In the genomic region with DNA sequence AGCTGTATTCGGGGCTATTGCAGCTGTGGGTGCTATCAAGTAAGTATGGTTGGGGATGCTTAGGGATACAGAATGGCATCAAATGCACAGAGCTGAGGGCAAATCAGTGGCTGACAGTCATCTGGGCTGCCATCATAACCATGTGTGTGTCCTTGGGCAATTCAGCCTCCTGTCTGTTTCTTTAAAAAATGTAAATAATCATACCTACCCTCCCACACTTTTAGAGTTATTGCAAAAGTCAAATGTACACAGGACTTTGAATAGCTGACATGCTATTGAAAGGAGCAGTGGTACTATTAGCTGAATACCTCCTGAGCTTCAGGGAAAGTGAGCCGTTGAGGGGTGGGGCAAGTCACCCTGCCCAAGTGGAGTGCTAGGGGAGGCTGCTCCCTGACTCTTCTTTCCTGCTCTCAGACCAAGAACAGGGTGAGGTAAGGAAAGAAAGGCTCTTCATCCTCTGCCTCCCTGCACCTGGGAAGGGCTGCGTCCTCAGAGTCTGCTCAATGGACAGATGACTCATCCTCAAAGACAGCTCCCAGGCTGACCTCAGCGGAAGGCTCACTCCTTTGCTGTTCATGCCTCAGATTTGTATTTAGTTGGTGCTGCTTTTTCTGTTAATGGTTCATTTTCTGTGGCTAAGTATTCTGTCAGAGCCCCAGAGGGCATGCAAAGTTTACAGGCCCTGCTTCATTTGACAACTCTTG, we compare ENCODE assay signal across 10 cellular contexts. TPM values are rescaled to one million over a fixed set of nuclear protein-coding genes. Genes with fewer than 3 reads are reported as not detected.
DNase-seq lines count a peak whose midpoint lies in the region; ATAC-seq and TF ChIP-seq lines count a peak whose summit lies in the region.
"Had no signal": no experiment of that assay in that cellular context is flagged by ENCODE, and none has a peak within 500 bp of the region (broad histone marks: within the 10 kb centered on the region; RNA-seq: fewer than 3 reads in every experiment).

No MANE protein-coding gene starts in this region.

- H3K4me1 Mint-ChIP-seq in stimulated activated naive B cell treated with anti-CD40 and anti-IgM and Interleukin-4, amounts not matched to agents 10 μg/mL and 1 μg/mL and 100 μg/mL, for 72 hours, result no peaks in the 10 kb centered on the region

- no peak for TF ChIP-seq POLR2A in NB4 (IDR thresholded peaks at IDR 0.05; ENCODE audit: extremely low read depth, insufficient read length)

- DNase-seq in A172 (ENCODE audit: low spot score) (peak; percentile 88), NB4 (ENCODE audit: low read depth) (peak; percentile 59), fibroblast of the aortic adventitia (ENCODE audit: low read depth) (peak; percentile 64), CD1c-positive myeloid dendritic cell (ENCODE audit: extremely low spot score) (no peak), G401 (ENCODE audit: low spot score) (no peak)
- no peak for DNase-seq in effector CD4-positive, alpha-beta T cell
- no peak for DNase-seq in stimulated activated naive B cell treated with anti-CD40 and anti-IgM and Interleukin-4, amounts not matched to agents 10 μg/mL and 1 μg/mL and 100 μg/mL, for 72 hours
- DNase-seq: DMS 273 treated with DMSO at 0.1 percent for 48 hours, sigmoid colon had no signal

- TF ChIP-seq CTCF in NB4 (IDR thresholded peaks at IDR 0.05; ENCODE audit: low read depth, low read length) (no peak), fibroblast of the aortic adventitia (IDR thresholded peaks at IDR 0.05; ENCODE audit: insufficient read depth, low read length) (no peak)

- H3K36me3 Mint-ChIP-seq in stimulated activated naive B cell treated with anti-CD40 and anti-IgM and Interleukin-4, amounts not matched to agents 10 μg/mL and 1 μg/mL and 100 μg/mL, for 72 hours, result no peaks in the 10 kb centered on the region

- no peak overlapping the region for H3K27ac Mint-ChIP-seq in stimulated activated naive B cell treated with anti-CD40 and anti-IgM and Interleukin-4, amounts not matched to agents 10 μg/mL and 1 μg/mL and 100 μg/mL, for 72 hours

- no peak overlapping the region for H3K4me3 ChIP-seq in NB4 (ENCODE audit: low read depth, low read length)
- no peak overlapping the region for H3K4me3 ChIP-seq in fibroblast of the aortic adventitia (ENCODE audit: low read depth, low read length)
- H3K4me3 ChIP-seq: sigmoid colon had no signal

- H3K27me3 Mint-ChIP-seq in stimulated activated naive B cell treated with anti-CD40 and anti-IgM and Interleukin-4, amounts not matched to agents 10 μg/mL and 1 μg/mL and 100 μg/mL, for 72 hours, result peaks cover 0 to 4% of the 10 kb centered on the region in 2 donors

- no peak overlapping the region for H3K4me3 Mint-ChIP-seq in stimulated activated naive B cell treated with anti-CD40 and anti-IgM and Interleukin-4, amounts not matched to agents 10 μg/mL and 1 μg/mL and 100 μg/mL, for 72 hours

- ATAC-seq in GM21515 (IDR thresholded peaks at IDR 0.05; ENCODE audit: unreplicated experiment), result peak; percentile 53
- ATAC-seq in stimulated activated naive B cell treated with anti-CD40 and anti-IgM and Interleukin-4, amounts not matched to agents 10 μg/mL and 1 μg/mL and 100 μg/mL, for 72 hours (replicated peaks), result no peak

- no peaks in the 10 kb centered on the region for H3K9me3 Mint-ChIP-seq in stimulated activated naive B cell treated with anti-CD40 and anti-IgM and Interleukin-4, amounts not matched to agents 10 μg/mL and 1 μg/mL and 100 μg/mL, for 72 hours

- in situ Hi-C loops in G401 (cut with HindIII; ENCODE audit: low sequenced_read_pairs), result no loop called here

RNA-seq across cellular contexts. Expression of gene BZW1, which starts 54.9 kb away (rescaled TPM):
- total RNA-seq in A172 (2014; rRNA removed; shearing (Covaris generic)), result 365 and 408 TPM in 2 replicates
- 931 and 1,135 TPM in 2 replicates for total RNA-seq in fibroblast of the aortic adventitia (ENCODE audit: low replicate concordance)
- 474 and 596 TPM in 2 replicates for total RNA-seq in G401 (2014; rRNA removed; shearing (Covaris generic))

Comparison
In these comparisons a context has a peak if more than half of its experiments do, and no peak if none do; other contexts are left out.
1. DNase-seq: peak in A172 (single experiment), NB4 (single experiment) and fibroblast of the aortic adventitia (single experiment); none in effector CD4-positive, alpha-beta T cell (single experiment), CD1c-positive myeloid dendritic cell (single experiment), G401 (single experiment) and stimulated activated naive B cell treated with anti-CD40 and anti-IgM and Interleukin-4, amounts not matched to agents 10 μg/mL and 1 μg/mL and 100 μg/mL, for 72 hours (single experiment).